Comparison of ENCODE assay signal across 8 cellular contexts in the genomic region with DNA sequence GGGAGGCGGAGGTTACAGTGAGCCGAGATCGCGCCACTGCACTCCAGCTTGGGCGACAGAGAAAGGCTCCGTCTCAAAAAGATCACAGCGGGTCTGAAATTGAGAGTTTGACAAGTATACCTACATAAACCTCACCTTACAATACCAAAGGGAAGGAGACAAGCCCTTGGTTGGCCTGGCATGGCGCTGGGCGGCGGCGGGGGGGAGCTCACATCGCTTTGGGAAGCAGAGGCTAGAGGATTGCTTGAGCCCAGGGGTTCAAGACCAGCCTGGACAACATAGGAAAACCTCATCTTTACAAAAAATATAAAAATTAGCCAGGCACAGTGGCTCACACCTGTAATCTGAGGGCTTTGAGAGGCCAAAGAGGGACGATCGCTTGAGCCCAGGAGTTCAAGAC.
DNase-seq lines count a peak whose midpoint lies in the region; ATAC-seq and TF ChIP-seq lines count a peak whose summit lies in the region.

No MANE protein-coding gene starts in this region.

- H3K27ac ChIP-seq in RWPE2 (ENCODE audit: poor library complexity, severe bottlenecking): no peak overlapping the region

- no peak for TF ChIP-seq CTCF in RWPE2 (IDR thresholded peaks at IDR 0.05; ENCODE audit: poor library complexity, severe bottlenecking)
- TF ChIP-seq CTCF in epithelial cell of esophagus (IDR thresholded peaks at IDR 0.05; ENCODE audit: insufficient read depth, low read depth, low read length, missing control alignments): no peak

- H3K36me3 ChIP-seq in RWPE2 (ENCODE audit: low read depth): peaks cover 14% of the 10 kb centered on the region

- H3K4me3 ChIP-seq in RWPE2 (ENCODE audit: severe bottlenecking) (peak overlapping the region; percentile 89), epithelial cell of esophagus (ENCODE audit: low read length) (peak overlapping the region; percentile 92)

- ATAC-seq in RWPE2 (ENCODE audit: low read depth): no peak
- no peak for ATAC-seq in HG02970 (IDR thresholded peaks at IDR 0.05; ENCODE audit: low FRiP score, unreplicated experiment)

- peaks cover 13% of the 10 kb centered on the region for H3K4me1 ChIP-seq in RWPE2 (ENCODE audit: insufficient read depth, poor library complexity, severe bottlenecking)

- H3K27me3 ChIP-seq in RWPE2 (ENCODE audit: insufficient read depth, poor library complexity, severe bottlenecking): no peaks in the 10 kb centered on the region

- H3K9me3 ChIP-seq in RWPE2 (ENCODE audit: severe bottlenecking): no peaks in the 10 kb centered on the region

- DNase-seq in activated CD8-positive, alpha-beta memory T cell treated with anti-CD3 and anti-CD28 coated beads for 24 hours: peak; percentile 54
- DNase-seq in activated CD8-positive, alpha-beta memory T cell treated with anti-CD3 and anti-CD28 coated beads, Interleukin-2, amount 50 U/mL, for 4 hours: no peak
- DNase-seq in RWPE2 (ENCODE audit: low spot score) (no peak), epithelial cell of esophagus (ENCODE audit: low read depth) (no peak), retina (peak; percentile 3), SHP77 treated with DMSO at 0.1 percent for 48 hours (lab: John Stamatoyannopoulos, UW) (no peak)
- DNase-seq in activated effector memory CD4-positive, alpha-beta T cell treated with Interleukin-2 at 50 U/mL for 16 hours: no peak

Comparison
In these comparisons a context has a peak if more than half of its experiments do, and no peak if none do; other contexts are left out.
1. DNase-seq: peak in activated CD8-positive, alpha-beta memory T cell treated with anti-CD3 and anti-CD28 coated beads for 24 hours (single experiment) and retina (single experiment); none in activated CD8-positive, alpha-beta memory T cell treated with anti-CD3 and anti-CD28 coated beads, Interleukin-2, amount 50 U/mL, for 4 hours (single experiment), RWPE2 (single experiment), epithelial cell of esophagus (single experiment), SHP77 treated with DMSO at 0.1 percent for 48 hours (single experiment) and activated effector memory CD4-positive, alpha-beta T cell treated with Interleukin-2 at 50 U/mL for 16 hours (single experiment).